24 cellular contexts compared by ENCODE assay signal in genomic region chr3:48459773-48460516, GRCh38. TPM values are rescaled to one million over a fixed set of nuclear protein-coding genes. Genes with fewer than 3 reads are reported as not detected.
"Had no signal": no experiment of that assay in that cellular context is flagged by ENCODE, and none has a peak within 500 bp of the region (broad histone marks: within the 10 kb centered on the region; RNA-seq: fewer than 3 reads in every experiment).

No MANE protein-coding gene starts in this region.

- H3K9me3 Mint-ChIP-seq: activated T-cell treated with anti-CD3 and anti-CD28 coated beads, Interleukin-2, amount 50 U/mL, for 24 hours; activated T-helper 17 cell treated with anti-CD3 and anti-CD28 coated beads, Interleukin-2, amount 50 U/mL, for 72 hours; endodermal cell; naive thymus-derived CD8-positive, alpha-beta T cell; neural crest cell had no signal

- FAIRE-seq: islet of Langerhans had no signal

- H3K27ac Mint-ChIP-seq: endodermal cell, T-helper 17 cell had no signal

- H3K27me3 ChIP-seq: foreskin keratinocyte, testis, transverse colon, vagina had no signal

- H3K4me1 Mint-ChIP-seq: activated T-helper 17 cell treated with anti-CD3 and anti-CD28 coated beads, Interleukin-2, amount 50 U/mL, for 72 hours; endodermal cell had no signal

- H3K27me3 Mint-ChIP-seq: activated T-cell treated with anti-CD3 and anti-CD28 coated beads, Interleukin-2, amount 50 U/mL, for 24 hours; activated T-helper 17 cell treated with anti-CD3 and anti-CD28 coated beads, Interleukin-2, amount 50 U/mL, for 72 hours; naive thymus-derived CD8-positive, alpha-beta T cell; T-helper 17 cell had no signal

- H3K4me3 ChIP-seq: testis, transverse colon, vagina had no signal

- DNase-seq: activated CD4-positive, alpha-beta T cell treated with anti-CD3 and anti-CD28 coated beads for 48 hours; activated CD4-positive, alpha-beta T cell treated with anti-CD3 and anti-CD28 coated beads, Interleukin-2, amount 50 U/mL, for 48 hours; activated CD8-positive, alpha-beta memory T cell treated with anti-CD3 and anti-CD28 coated beads, Interleukin-2, amount 50 U/mL, for 48 hours; activated gamma-delta T cell treated with Interleukin-2 at 50 U/mL for 16 hours; activated naive CD4-positive, alpha-beta T cell treated with anti-CD3 and anti-CD28 coated beads, Interleukin-2, amount 50 U/mL, for 16 hours; activated T-cell treated with anti-CD3 and anti-CD28 coated beads, Interleukin-2, amount 50 U/mL, for 24 hours; endodermal cell; left cardiac atrium; mesenchymal stem cell; naive thymus-derived CD8-positive, alpha-beta T cell; nucleus accumbens; right cardiac atrium; stimulated activated naive CD8-positive, alpha-beta T cell treated with anti-CD3 and anti-CD28 coated beads, Interleukin-15, Interleukin-2, amounts not matched to agents 100 U/mL and 50 U/mL, for 24 hours; T-helper 17 cell; T1000; testis; transverse colon; WERI-Rb-1 had no signal

- H3K4me1 ChIP-seq: foreskin keratinocyte had no signal

- ATAC-seq: activated CD4-positive, CD25-positive, alpha-beta regulatory T cell treated with anti-CD3 and anti-CD28 coated beads, Interleukin-2, amount 50 U/mL, for 24 hours; activated T-helper 17 cell treated with anti-CD3 and anti-CD28 coated beads, Interleukin-2, amount 50 U/mL, for 72 hours; left cardiac atrium; naive thymus-derived CD8-positive, alpha-beta T cell; right cardiac atrium; stimulated activated naive CD8-positive, alpha-beta T cell treated with anti-CD3 and anti-CD28 coated beads, Interleukin-15, Interleukin-2, amounts not matched to agents 100 U/mL and 50 U/mL, for 24 hours; T-helper 17 cell had no signal

- H3K27ac ChIP-seq: foreskin keratinocyte, testis, transverse colon, vagina, WERI-Rb-1 had no signal

- H3K9me3 ChIP-seq: testis, transverse colon, vagina had no signal

- H3K4me3 Mint-ChIP-seq: activated T-cell treated with anti-CD3 and anti-CD28 coated beads, Interleukin-2, amount 50 U/mL, for 24 hours; activated T-helper 17 cell treated with anti-CD3 and anti-CD28 coated beads, Interleukin-2, amount 50 U/mL, for 72 hours; endodermal cell; neural crest cell; T-helper 17 cell had no signal

RNA-seq across cellular contexts. Expression of gene PLXNB1, which starts 30.1 kb away (rescaled TPM):
- polyA plus RNA-seq: naive thymus-derived CD8-positive, alpha-beta T cell had no signal
